In the genomic region with DNA sequence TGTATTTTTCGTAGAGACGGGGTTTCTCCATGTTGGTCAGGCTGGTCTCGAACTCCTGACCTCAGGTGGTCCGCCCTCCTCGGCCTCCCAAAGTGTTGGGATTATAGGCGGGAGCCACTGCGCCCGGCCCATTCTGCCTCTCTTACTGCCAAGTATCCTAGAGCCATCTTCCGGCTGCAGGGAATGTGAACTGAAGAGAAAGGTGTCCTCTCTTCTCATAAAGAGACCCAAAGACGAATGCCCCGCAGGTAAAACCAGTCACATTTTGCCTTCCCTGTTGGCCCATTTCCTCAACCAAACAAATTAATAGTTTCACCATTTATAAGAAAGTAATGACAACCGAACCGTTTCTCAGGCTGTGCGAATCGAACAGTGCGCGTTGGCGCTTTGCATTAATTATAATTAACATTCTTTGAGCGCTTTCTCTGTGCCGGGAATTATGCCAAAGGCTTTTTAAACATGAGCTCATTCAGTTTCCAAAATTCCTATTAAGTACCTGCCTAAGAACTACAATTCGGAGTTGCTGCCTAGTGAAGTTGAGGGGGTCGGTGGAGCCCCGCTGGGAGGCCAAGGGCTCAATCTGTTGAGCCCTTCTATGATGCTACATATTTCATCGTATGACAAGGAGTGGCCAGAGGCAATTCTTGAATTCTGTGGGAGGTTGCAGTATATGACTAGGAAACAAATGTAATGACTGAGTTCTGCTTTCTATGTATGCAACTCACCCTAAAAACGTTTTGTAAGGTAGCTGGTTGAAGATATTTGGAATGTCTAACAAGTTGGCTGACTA, we compare ENCODE assay signal across 8 cellular contexts. TPM values are rescaled to one million over a fixed set of nuclear protein-coding genes. Genes with fewer than 3 reads are reported as not detected.
DNase-seq lines count a peak whose midpoint lies in the region; ATAC-seq, FAIRE-seq and TF ChIP-seq lines count a peak whose summit lies in the region.

No MANE protein-coding gene starts in this region.

- H3K4me3 ChIP-seq in GM12864 (ENCODE audit: low read depth, low read length), result peak overlapping the region; percentile 93
- peak overlapping the region; percentile 97 for H3K4me3 ChIP-seq in skeletal muscle cell (ENCODE audit: low read depth, low read length)

- no peak for FAIRE-seq in RCC 7860 (lab: Jason Lieb, UNC)

- peak overlapping the region; percentile 99 for H3K4me3 Mint-ChIP-seq in activated CD4-positive, alpha-beta memory T cell treated with anti-CD3 and anti-CD28 coated beads, Interleukin-2, amount 10 ng/mL, durations not matched to agents 7 days and 5 days

- peak overlapping the region; percentile 93 for H3K27ac Mint-ChIP-seq in activated CD4-positive, alpha-beta memory T cell treated with anti-CD3 and anti-CD28 coated beads, Interleukin-2, amount 10 ng/mL, durations not matched to agents 7 days and 5 days

- H3K4me1 Mint-ChIP-seq in activated CD4-positive, alpha-beta memory T cell treated with anti-CD3 and anti-CD28 coated beads, Interleukin-2, amount 10 ng/mL, durations not matched to agents 7 days and 5 days, result peaks cover 39% of the 10 kb centered on the region

- no peaks in the 10 kb centered on the region for H3K9me3 Mint-ChIP-seq in activated CD4-positive, alpha-beta memory T cell treated with anti-CD3 and anti-CD28 coated beads, Interleukin-2, amount 10 ng/mL, durations not matched to agents 7 days and 5 days

- no peaks in the 10 kb centered on the region for H3K27me3 Mint-ChIP-seq in activated CD4-positive, alpha-beta memory T cell treated with anti-CD3 and anti-CD28 coated beads, Interleukin-2, amount 10 ng/mL, durations not matched to agents 7 days and 5 days

- ATAC-seq in left ventricle myocardium superior (peak; percentile 5), HG03045 (IDR thresholded peaks at IDR 0.05; ENCODE audit: unreplicated experiment) (no peak), GM21825 (IDR thresholded peaks at IDR 0.05; ENCODE audit: unreplicated experiment) (no peak)

- POLR2A ChIA-PET in activated CD4-positive, alpha-beta memory T cell treated with anti-CD3 and anti-CD28 coated beads, Interleukin-2, amount 10 ng/mL, durations not matched to agents 7 days and 5 days (lab: Charles Lee), result interaction anchor here (0.6 to 4.6 kb wide), 15 partner anchors 11 to 137 kb away, joined by 3 to 100 read pairs (median 5); a partner anchor contains a TSS

- intact Hi-C loops in left ventricle myocardium superior (cut with micrococcal nuclease), result no loop called here

- TF ChIP-seq CTCF in GM12864 (IDR thresholded peaks at IDR 0.05; ENCODE audit: low read depth, low read length, missing control alignments), result no peak

- DNase-seq in GM12864 (ENCODE audit: low read depth), result no peak
- no peak for DNase-seq in activated CD4-positive, alpha-beta memory T cell treated with anti-CD3 and anti-CD28 coated beads, Interleukin-2, amount 10 ng/mL, durations not matched to agents 7 days and 5 days
- DNase-seq in left ventricle myocardium superior, result no peak
- no peak for DNase-seq in skeletal muscle cell (ENCODE audit: low read depth)
- DNase-seq in NCI-H526 treated with DMSO at 0.1 percent for 48 hours (lab: John Stamatoyannopoulos, UW), result no peak
- no peak for DNase-seq in RCC 7860 (ENCODE audit: low spot score)

- peaks cover 30% of the 10 kb centered on the region for H3K36me3 Mint-ChIP-seq in activated CD4-positive, alpha-beta memory T cell treated with anti-CD3 and anti-CD28 coated beads, Interleukin-2, amount 10 ng/mL, durations not matched to agents 7 days and 5 days (ENCODE audit: low read depth)

- CTCF ChIA-PET in activated CD4-positive, alpha-beta memory T cell treated with anti-CD3 and anti-CD28 coated beads, Interleukin-2, amount 10 ng/mL, durations not matched to agents 7 days and 5 days (lab: Charles Lee), result interaction anchor here (0.6 to 2.3 kb wide), 6 partner anchors 11 to 1330 kb away, joined by 3 to 18 read pairs (median 5); a partner anchor contains a TSS

RNA-seq across cellular contexts. Expression of a gene that starts 0.8 kb away (rescaled TPM):
- 1,000 to 10,000 TPM; 1,033 to 1,040 TPM for total RNA-seq in activated CD4-positive, alpha-beta memory T cell treated with anti-CD3 and anti-CD28 coated beads, Interleukin-2, amount 10 ng/mL, durations not matched to agents 7 days and 5 days
- 816 TPM for total RNA-seq in left ventricle myocardium superior

RNA-seq across cellular contexts. Expression of a gene that starts 10.4 kb away (rescaled TPM):
- 10 to 100 TPM; 29.3 to 31.9 TPM for total RNA-seq in activated CD4-positive, alpha-beta memory T cell treated with anti-CD3 and anti-CD28 coated beads, Interleukin-2, amount 10 ng/mL, durations not matched to agents 7 days and 5 days
- 12.0 TPM for total RNA-seq in left ventricle myocardium superior

RNA-seq across cellular contexts. Expression of a gene that starts 37.1 kb away (rescaled TPM):
- total RNA-seq in activated CD4-positive, alpha-beta memory T cell treated with anti-CD3 and anti-CD28 coated beads, Interleukin-2, amount 10 ng/mL, durations not matched to agents 7 days and 5 days, result 10 to 100 TPM; 22.7 to 25.8 TPM
- 6.5 TPM for total RNA-seq in left ventricle myocardium superior
